In the genomic region with DNA sequence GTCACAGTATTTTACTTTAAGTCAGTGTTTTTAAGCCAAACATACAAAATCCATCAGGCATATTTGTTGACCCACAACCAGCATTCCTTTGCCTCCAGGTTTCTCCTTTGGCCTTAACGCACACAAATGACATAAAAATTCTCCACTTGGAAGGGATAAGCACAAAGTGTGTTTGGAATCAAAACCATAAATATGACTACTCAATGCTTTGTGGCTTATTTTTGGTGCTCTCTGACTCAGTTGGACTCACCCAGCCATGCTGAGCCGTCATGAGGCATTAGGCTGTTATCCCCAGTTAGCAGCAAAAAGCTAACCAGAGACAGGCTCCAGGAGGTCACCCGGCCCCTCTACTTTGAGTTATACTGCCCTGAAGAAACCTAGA, we compare ENCODE assay signal across 8 cellular contexts. TPM values are rescaled to one million over a fixed set of nuclear protein-coding genes. Genes with fewer than 3 reads are reported as not detected.
DNase-seq lines count a peak whose midpoint lies in the region; ATAC-seq and TF ChIP-seq lines count a peak whose summit lies in the region.

No MANE protein-coding gene starts in this region.

- H3K4me1 ChIP-seq in heart left ventricle (peaks cover 9 to 85% (median 63%) of the 10 kb centered on the region in 12 donors), ascending aorta (peaks cover 7 to 39% of the 10 kb centered on the region in 2 donors), upper lobe of right lung (peaks cover 67% of the 10 kb centered on the region)

- TF ChIP-seq CTCF in heart left ventricle (IDR thresholded peaks at IDR 0.05) (no peak), ascending aorta (IDR thresholded peaks at IDR 0.05) (no peak), lower leg skin (IDR thresholded peaks at IDR 0.05) (no peak), upper lobe of right lung (IDR thresholded peaks at IDR 0.05) (no peak)

- H3K9me3 ChIP-seq in heart left ventricle (no peaks in the 10 kb centered on the region), ascending aorta (no peaks in the 10 kb centered on the region), upper lobe of right lung (no peaks in the 10 kb centered on the region)

- no peaks in the 10 kb centered on the region for H3K27me3 ChIP-seq in heart left ventricle
- no peaks in the 10 kb centered on the region for H3K27me3 ChIP-seq in ascending aorta
- H3K27me3 ChIP-seq in upper lobe of right lung: no peaks in the 10 kb centered on the region

- ATAC-seq in heart left ventricle (no peak), upper lobe of right lung (no peak)

- TF ChIP-seq POLR2A in heart left ventricle (IDR thresholded peaks at IDR 0.05) (no peak), lower leg skin (IDR thresholded peaks at IDR 0.05) (no peak)

- 34 to 58% (median 46%) methylated on average over 3 of the region's 3 CpGs for WGBS in heart left ventricle, 4 donors
- 50 to 51% methylated on average over 3 of the region's 3 CpGs for WGBS in lower leg skin, 2 donors

- H3K4me3 ChIP-seq in heart left ventricle (peak overlapping the region; percentile 35 to 87 (median 75)), ascending aorta (peak overlapping the region; percentile 70 to 71), lower leg skin (ENCODE audit: low read depth, poor library complexity, severe bottlenecking) (peak overlapping the region; percentile 83), upper lobe of right lung (peak overlapping the region; percentile 59)

- no peak for DNase-seq in heart left ventricle
- no peak for DNase-seq in cardiac septum (ENCODE audit: low spot score)
- no peak for DNase-seq in ascending aorta (ENCODE audit: low spot score in 2 of 2)
- no peak for DNase-seq in lower leg skin (ENCODE audit: low spot score in 2 of 2)
- no peak for DNase-seq in upper lobe of right lung
- no peak for DNase-seq in inferior parietal cortex (ENCODE audit: extremely low spot score)
- DNase-seq in UCSD-AML1 (lab: John Stamatoyannopoulos, UW; ENCODE audit: unreplicated experiment): no peak
- DNase-seq in activated CD4-positive, CD25-positive, alpha-beta regulatory T cell (lab: John Stamatoyannopoulos, UW): no peak

- intact Hi-C loops in heart left ventricle (cut with DNase I) (loop anchor here in 5 of 10 donors (5.0 kb wide), 4 partner anchors 38 to 138 kb away; a partner anchor contains a TSS), cardiac septum (cut with DNase I) (no loop called here), ascending aorta (cut with DNase I) (loop anchor here (2.0 to 10.0 kb wide), 3 partner anchors 50 to 314 kb away; a partner anchor contains a TSS), lower leg skin (cut with DNase I; ENCODE audit: low total_unique reads) (no loop called here), upper lobe of right lung (cut with DNase I) (no loop called here)

- H3K36me3 ChIP-seq in heart left ventricle: peaks cover 0 to 7% (median 0%) of the 10 kb centered on the region in 9 donors
- H3K36me3 ChIP-seq in ascending aorta: no peaks in the 10 kb centered on the region
- no peaks in the 10 kb centered on the region for H3K36me3 ChIP-seq in upper lobe of right lung

- H3K27ac ChIP-seq in heart left ventricle: peak overlapping the region; percentile 80 to 96 (median 90)
- H3K27ac ChIP-seq in ascending aorta: peak overlapping the region; percentile 77 to 81
- peak overlapping the region; percentile 96 for H3K27ac ChIP-seq in upper lobe of right lung

RNA-seq across cellular contexts. Expression of a gene that starts 0.9 kb away (rescaled TPM):
- total RNA-seq in heart left ventricle (10 to 100 TPM; 32.5 to 65.3 (median 42.0) TPM), cardiac septum (31.0 TPM), ascending aorta (36.5 TPM), lower leg skin (10 to 100 TPM; 12.9 to 30.7 (median 22.9) TPM), upper lobe of right lung (18.3 TPM)
- polyA plus RNA-seq in heart left ventricle: 10 to 100 TPM; 15.1 to 22.8 TPM

RNA-seq across cellular contexts. Expression of a gene that starts 2.5 kb away (rescaled TPM):
- 10 to 100 TPM; 37.6 to 98.4 (median 54.2) TPM for total RNA-seq in heart left ventricle
- polyA plus RNA-seq in heart left ventricle: 10 to 100 TPM; 18.5 to 20.4 TPM
- 49.1 TPM for total RNA-seq in cardiac septum
- 9.7 TPM for total RNA-seq in ascending aorta
- total RNA-seq in lower leg skin: 10 to 100 TPM; 28.5 to 36.6 (median 30.8) TPM
- total RNA-seq in upper lobe of right lung: 26.5 TPM

RNA-seq across cellular contexts. Expression of a gene that starts 27.1 kb away (rescaled TPM):
- 1 to 10 TPM in 1 of 9 donors, under 1 TPM in 3, not detected in 5; 0.12 to 2.0 (median 0.35) TPM for total RNA-seq in heart left ventricle
- under 1 TPM in 1 of 2 donors, not detected in 1; 0.19 TPM for polyA plus RNA-seq in heart left ventricle
- total RNA-seq in cardiac septum: 0.16 TPM
- total RNA-seq in ascending aorta: not detected
- total RNA-seq in lower leg skin: 100 to 1,000 TPM in 1 of 4 donors, 10 to 100 TPM in 3; 55.1 to 103 (median 82.4) TPM
- total RNA-seq in upper lobe of right lung: 1.2 TPM

RNA-seq across cellular contexts. Expression of a gene that starts 27.2 kb away (rescaled TPM):
- total RNA-seq in heart left ventricle (under 1 TPM in 7 of 9 donors, not detected in 2; 0.09 to 0.59 (median 0.38) TPM), cardiac septum (0.32 TPM), ascending aorta (not detected), lower leg skin (100 to 1,000 TPM; 220 to 297 (median 254) TPM), upper lobe of right lung (5.2 TPM)
- polyA plus RNA-seq in heart left ventricle: under 1 TPM; 0.07 to 0.65 TPM

RNA-seq across cellular contexts. Expression of a gene that starts 34.6 kb away (rescaled TPM):
- total RNA-seq in heart left ventricle (100 to 1,000 TPM in 2 of 9 donors, 10 to 100 TPM in 7; 51.7 to 113 (median 76.1) TPM), cardiac septum (76.0 TPM), ascending aorta (114 TPM), lower leg skin (10 to 100 TPM; 28.8 to 50.1 (median 41.3) TPM), upper lobe of right lung (354 TPM)
- 10 to 100 TPM; 72.0 to 94.1 TPM for polyA plus RNA-seq in heart left ventricle

Comparison
In these comparisons a context has a peak if more than half of its experiments do, and no peak if none do; other contexts are left out.
1. RNA of a gene that starts 27.1 kb away (total RNA-seq): 55.1 to 103 TPM in lower leg skin; 1.2 TPM in upper lobe of right lung (single experiment), 0.16 TPM in cardiac septum (single experiment), 0.12 to 2.0 TPM in heart left ventricle and not detected in ascending aorta (single experiment); every median in the first group is over 10 times any median in the second.
2. Peak in every context shown above with its lines, with median percentiles within 50 percentile points of each other: H3K27ac ChIP-seq and H3K4me3 ChIP-seq.